In the genomic region with DNA sequence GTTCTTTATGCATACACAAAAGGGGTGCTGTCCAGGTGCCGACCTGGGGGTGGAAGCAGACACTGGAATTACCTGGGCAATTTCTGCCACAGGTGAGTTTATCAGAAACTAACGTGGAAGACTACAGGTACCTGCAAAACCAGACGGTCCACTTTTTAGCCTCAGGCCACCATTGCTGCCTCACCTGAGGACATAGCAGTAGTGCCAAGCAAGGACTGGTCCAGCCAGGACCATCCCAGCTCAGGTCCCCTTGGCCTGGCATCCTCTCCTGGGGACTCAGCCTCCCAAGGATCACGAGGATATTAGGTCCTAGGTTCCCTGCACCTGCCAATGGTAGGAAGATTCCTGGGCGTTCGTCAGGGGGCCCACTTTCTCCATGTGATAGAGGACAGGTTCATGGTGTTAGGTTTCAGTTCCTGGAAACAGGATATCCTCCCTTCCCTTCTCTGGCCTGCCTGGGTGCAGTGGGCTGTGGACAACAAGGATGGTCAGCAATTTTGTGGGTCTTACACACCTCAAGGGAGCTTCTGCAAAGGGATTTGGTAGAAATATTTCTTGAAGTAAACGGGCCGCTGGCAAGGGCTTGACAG, we compare ENCODE assay signal across 9 cellular contexts.
A peak's percentile ranks its signal among the peaks of the same experiment; 100 is the strongest.
DNase-seq lines count a peak whose midpoint lies in the region; ATAC-seq and TF ChIP-seq lines count a peak whose summit lies in the region.
"Had no signal": no experiment of that assay in that cellular context is flagged by ENCODE, and none has a peak within 500 bp of the region (broad histone marks: within the 10 kb centered on the region; RNA-seq: fewer than 3 reads in every experiment).

No MANE protein-coding gene starts in this region.

- H3K36me3 ChIP-seq in CD8-positive, alpha-beta T cell (ENCODE audit: insufficient read depth, low read length), result no peaks in the 10 kb centered on the region
- no peaks in the 10 kb centered on the region for H3K36me3 ChIP-seq in HCT116 (ENCODE audit: control insufficient read depth in 1 of 2, insufficient read depth in 2 of 2, low read length in 2 of 2)

- DNase-seq in CD8-positive, alpha-beta T cell, result no peak
- DNase-seq in HCT116 (ENCODE audit: low read depth, low spot score) (no peak), WTC11 (ENCODE audit: low spot score) (no peak), natural killer cell (no peak), NCI-H1105 (lab: John Stamatoyannopoulos, UW) (no peak), NCI-H345 treated with DMSO at 0.1 percent for 48 hours (lab: John Stamatoyannopoulos, UW; ENCODE audit: unreplicated experiment) (no peak)

- no peak overlapping the region for H3K27ac ChIP-seq in CD8-positive, alpha-beta T cell (ENCODE audit: low read depth, low read length)
- peak overlapping the region; percentile 5; the same call in 1 of the 2 replicates for H3K27ac ChIP-seq in HCT116 (ENCODE audit: low read depth, low read length)
- H3K27ac ChIP-seq: RWPE1 had no signal

- peaks cover 5% of the 10 kb centered on the region for H3K4me1 ChIP-seq in CD8-positive, alpha-beta T cell (ENCODE audit: insufficient read depth, low read length)
- H3K4me1 ChIP-seq in HCT116 (ENCODE audit: control insufficient read depth in 1 of 2, insufficient read depth in 2 of 2, low read length in 2 of 2), result peaks cover 15% of the 10 kb centered on the region in 2 experiments; a peak in 3 of 4 replicates

- H3K79me2 ChIP-seq in HCT116 (ENCODE audit: insufficient read depth, low read length), result no peaks in the 10 kb centered on the region

- no peak overlapping the region for H3K4me3 ChIP-seq in CD8-positive, alpha-beta T cell (ENCODE audit: low read depth, low read length)
- no peak overlapping the region for H3K4me3 ChIP-seq in HCT116 (replicated peaks in 1 of 2; ENCODE audit: low read depth in 1 of 2, low read length in 2 of 2)

- H3K4me2 ChIP-seq in HCT116 (ENCODE audit: low read length), result peak overlapping the region; percentile 43

- H3K9me3 Mint-ChIP-seq in CD8-positive, alpha-beta T cell, result no peaks in the 10 kb centered on the region
- no peaks in the 10 kb centered on the region for H3K9me3 Mint-ChIP-seq in WTC11
- H3K9me3 Mint-ChIP-seq in natural killer cell, result no peaks in the 10 kb centered on the region

- CTCF ChIA-PET in CD8-positive, alpha-beta T cell (lab: Charles Lee), result no interaction called here
- CTCF ChIA-PET in HCT116 (lab: Charles Lee) (no interaction called here), WTC11 (lab: Charles Lee) (no interaction called here)

- intact Hi-C loops in CD8-positive, alpha-beta T cell (cut with DNase I, micrococcal nuclease), result no loop called here
- intact Hi-C loops in HCT116 (cut with micrococcal nuclease) (no loop called here), natural killer cell (cut with micrococcal nuclease) (no loop called here)

- H3K9me3 ChIP-seq in CD8-positive, alpha-beta T cell (ENCODE audit: low read length), result no peaks in the 10 kb centered on the region
- no peaks in the 10 kb centered on the region for H3K9me3 ChIP-seq in HCT116 (ENCODE audit: control insufficient read depth in 1 of 2, insufficient read depth in 1 of 2, low read depth in 1 of 2, low read length in 2 of 2)

- ATAC-seq in CD8-positive, alpha-beta T cell, result no peak
- ATAC-seq in HCT116 (peak; percentile 49; the same call in 1 of the 2 replicates), WTC11 (peak; percentile 11), natural killer cell (peak in 1 of 3 donors; percentile 18), GM21528 (IDR thresholded peaks at IDR 0.05; ENCODE audit: low FRiP score, unreplicated experiment) (no peak), GM21717 (IDR thresholded peaks at IDR 0.05; ENCODE audit: unreplicated experiment) (no peak)

- no peak overlapping the region for H3K9ac ChIP-seq in HCT116 (ENCODE audit: low read length)

- no peaks in the 10 kb centered on the region for H4K20me1 ChIP-seq in HCT116 (ENCODE audit: insufficient read depth)

- no peaks in the 10 kb centered on the region for H3K27me3 ChIP-seq in CD8-positive, alpha-beta T cell (ENCODE audit: insufficient read depth, low read length)
- H3K27me3 ChIP-seq in HCT116 (ENCODE audit: insufficient read depth, low read length), result no peaks in the 10 kb centered on the region

- no peak for TF ChIP-seq RAD21 in HCT116 (IDR thresholded peaks at IDR 0.05; ENCODE audit: low read depth)

- peak overlapping the region; percentile 50 for H3K27ac Mint-ChIP-seq in CD8-positive, alpha-beta T cell
- H3K27ac Mint-ChIP-seq in WTC11 (peak overlapping the region; percentile 70; the same call in 1 of the 2 replicates), natural killer cell (peak overlapping the region in 1 of 2 donors; percentile 76)

- H3K27me3 Mint-ChIP-seq in CD8-positive, alpha-beta T cell (ENCODE audit: low read depth), result no peaks in the 10 kb centered on the region
- H3K27me3 Mint-ChIP-seq in WTC11 (ENCODE audit: low read depth) (no peaks in the 10 kb centered on the region), natural killer cell (ENCODE audit: low read depth in 2 of 2) (peaks cover 7 to 25% of the 10 kb centered on the region in 2 donors)

- peak overlapping the region; percentile 72 for H3K4me3 Mint-ChIP-seq in CD8-positive, alpha-beta T cell
- H3K4me3 Mint-ChIP-seq in WTC11 (no peak overlapping the region), natural killer cell (peak overlapping the region; percentile 73)

- POLR2A ChIA-PET in CD8-positive, alpha-beta T cell (lab: Charles Lee), result no interaction called here
- POLR2A ChIA-PET in HCT116 (lab: Charles Lee), result no interaction called here
- POLR2A ChIA-PET in WTC11 (lab: Charles Lee), result no interaction called here

- no peaks in the 10 kb centered on the region for H3K9me2 ChIP-seq in HCT116 (ENCODE audit: insufficient read depth)

- no peak for TF ChIP-seq CTCF in CD8-positive, alpha-beta T cell (IDR thresholded peaks at IDR 0.05)
- TF ChIP-seq CTCF in HCT116 (IDR thresholded peaks at IDR 0.05 in 2 of 3, conservative IDR thresholded peaks at IDR 0.05 in 1 of 3; ENCODE audit: borderline replicate concordance in 1 of 3, insufficient read depth in 1 of 3, low read depth in 2 of 3, low read length in 2 of 3) (no peak), WTC11 (IDR thresholded peaks at IDR 0.05) (no peak), natural killer cell (IDR thresholded peaks at IDR 0.05) (no peak)

- H2AFZ ChIP-seq in HCT116 (ENCODE audit: low read depth, low read length, poor library complexity, severe bottlenecking), result peak overlapping the region; percentile 59

- no TSS peak for BruUV-seq in HCT116 (replicated peaks; lab: Mats Ljungman, UMichigan)

- no peaks in the 10 kb centered on the region for H3K36me3 Mint-ChIP-seq in CD8-positive, alpha-beta T cell
- H3K36me3 Mint-ChIP-seq in WTC11, result no peaks in the 10 kb centered on the region
- H3K36me3 Mint-ChIP-seq in natural killer cell, result no peaks in the 10 kb centered on the region

- H3K4me1 Mint-ChIP-seq in CD8-positive, alpha-beta T cell (ENCODE audit: low read depth), result peaks cover 22% of the 10 kb centered on the region
- H3K4me1 Mint-ChIP-seq in WTC11, result peaks cover 39% of the 10 kb centered on the region
- H3K4me1 Mint-ChIP-seq in natural killer cell, result peaks cover 26 to 32% of the 10 kb centered on the region in 2 donors

- RAD21 ChIA-PET in HCT116 (lab: Charles Lee; ENCODE audit: low non-redundant PET in 1 of 2, low total read pairs in 2 of 2, uncharacterized antibody in 2 of 2, unreplicated experiment in 2 of 2), result no interaction called here

- no peak for TF ChIP-seq POLR2A in HCT116 (IDR thresholded peaks at IDR 0.05; ENCODE audit: borderline replicate concordance, extremely low read depth, insufficient read depth, insufficient read length)

TF ChIP-seq in HCT116, 20 proteins besides CTCF, POLR2A, EP300 and RAD21 (continues in another document):
- no peak for TF ChIP-seq FOSL1 (IDR thresholded peaks at IDR 0.05; ENCODE audit: low read depth)

TF ChIP-seq in WTC11, 78 proteins besides CTCF, POLR2A, EP300 and RAD21 (continues in another document):
- TF ChIP-seq MXD4 (CRISPR knock-in tag; IDR thresholded peaks at IDR 0.05; ENCODE audit: borderline replicate concordance) (no peak), RORB (CRISPR knock-in tag; IDR thresholded peaks at IDR 0.05) (no peak), ZNF423 (CRISPR knock-in tag; IDR thresholded peaks at IDR 0.05) (no peak), EMX1 (CRISPR knock-in tag; IDR thresholded peaks at IDR 0.05) (no peak), IRF2 (CRISPR knock-in tag; IDR thresholded peaks at IDR 0.05; ENCODE audit: borderline replicate concordance, low read depth) (no peak)
- TF ChIP-seq, protein P1, sequence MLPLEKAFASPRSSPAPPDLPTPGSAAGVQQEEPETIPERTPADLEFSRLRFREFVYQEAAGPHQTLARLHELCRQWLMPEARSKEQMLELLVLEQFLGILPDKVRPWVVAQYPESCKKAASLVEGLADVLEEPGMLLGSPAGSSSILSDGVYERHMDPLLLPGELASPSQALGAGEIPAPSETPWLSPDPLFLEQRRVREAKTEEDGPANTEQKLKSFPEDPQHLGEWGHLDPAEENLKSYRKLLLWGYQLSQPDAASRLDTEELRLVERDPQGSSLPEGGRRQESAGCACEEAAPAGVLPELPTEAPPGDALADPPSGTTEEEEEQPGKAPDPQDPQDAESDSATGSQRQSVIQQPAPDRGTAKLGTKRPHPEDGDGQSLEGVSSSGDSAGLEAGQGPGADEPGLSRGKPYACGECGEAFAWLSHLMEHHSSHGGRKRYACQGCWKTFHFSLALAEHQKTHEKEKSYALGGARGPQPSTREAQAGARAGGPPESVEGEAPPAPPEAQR (CRISPR knock-in tag; IDR thresholded peaks at IDR 0.05), result no peak
- TF ChIP-seq, protein P2, sequence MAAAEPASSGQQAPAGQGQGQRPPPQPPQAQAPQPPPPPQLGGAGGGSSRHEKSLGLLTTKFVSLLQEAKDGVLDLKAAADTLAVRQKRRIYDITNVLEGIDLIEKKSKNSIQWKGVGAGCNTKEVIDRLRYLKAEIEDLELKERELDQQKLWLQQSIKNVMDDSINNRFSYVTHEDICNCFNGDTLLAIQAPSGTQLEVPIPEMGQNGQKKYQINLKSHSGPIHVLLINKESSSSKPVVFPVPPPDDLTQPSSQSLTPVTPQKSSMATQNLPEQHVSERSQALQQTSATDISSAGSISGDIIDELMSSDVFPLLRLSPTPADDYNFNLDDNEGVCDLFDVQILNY (CRISPR knock-in tag; IDR thresholded peaks at IDR 0.05), result no peak
- TF ChIP-seq, protein P3, sequence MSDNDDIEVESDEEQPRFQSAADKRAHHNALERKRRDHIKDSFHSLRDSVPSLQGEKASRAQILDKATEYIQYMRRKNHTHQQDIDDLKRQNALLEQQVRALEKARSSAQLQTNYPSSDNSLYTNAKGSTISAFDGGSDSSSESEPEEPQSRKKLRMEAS (CRISPR knock-in tag; IDR thresholded peaks at IDR 0.05), result no peak
- TF ChIP-seq, protein P4, sequence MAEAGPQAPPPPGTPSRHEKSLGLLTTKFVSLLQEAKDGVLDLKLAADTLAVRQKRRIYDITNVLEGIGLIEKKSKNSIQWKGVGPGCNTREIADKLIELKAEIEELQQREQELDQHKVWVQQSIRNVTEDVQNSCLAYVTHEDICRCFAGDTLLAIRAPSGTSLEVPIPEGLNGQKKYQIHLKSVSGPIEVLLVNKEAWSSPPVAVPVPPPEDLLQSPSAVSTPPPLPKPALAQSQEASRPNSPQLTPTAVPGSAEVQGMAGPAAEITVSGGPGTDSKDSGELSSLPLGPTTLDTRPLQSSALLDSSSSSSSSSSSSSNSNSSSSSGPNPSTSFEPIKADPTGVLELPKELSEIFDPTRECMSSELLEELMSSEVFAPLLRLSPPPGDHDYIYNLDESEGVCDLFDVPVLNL (CRISPR knock-in tag; IDR thresholded peaks at IDR 0.05; ENCODE audit: borderline replicate concordance, low read depth), result no peak

Comparison
In these comparisons a context has a peak if more than half of its experiments do, and no peak if none do; other contexts are left out.
1. ATAC-seq: peak in HCT116 (single experiment) and WTC11 (single experiment); none in CD8-positive, alpha-beta T cell (single experiment), GM21528 (single experiment) and GM21717 (single experiment).